Comparison of ENCODE assay signal across 8 cellular contexts in the genomic region with DNA sequence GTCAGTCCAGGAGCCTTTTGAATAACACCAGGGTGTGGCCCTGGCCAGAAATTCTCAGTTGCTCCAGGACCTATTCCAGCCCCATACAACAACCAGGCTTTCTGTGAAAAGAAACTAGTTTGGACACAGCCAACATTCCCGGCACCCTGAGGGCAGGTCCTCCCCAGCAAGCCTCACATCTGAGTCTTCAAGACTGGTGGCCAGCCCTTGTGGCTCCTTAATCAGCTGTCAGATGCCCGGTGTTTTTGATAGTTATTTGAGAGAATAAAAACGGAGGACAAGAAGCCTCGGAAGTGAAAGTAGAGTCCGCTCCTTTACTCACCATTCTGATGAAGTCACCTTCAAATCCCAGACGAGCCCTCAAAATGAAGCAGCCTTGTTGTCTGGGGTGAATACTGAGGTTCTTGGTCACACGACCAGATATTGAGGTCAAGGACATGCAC. TPM values are rescaled to one million over a fixed set of nuclear protein-coding genes. Genes with fewer than 3 reads are reported as not detected.
A peak's percentile ranks its signal among the peaks of the same experiment; 100 is the strongest.
DNase-seq lines count a peak whose midpoint lies in the region; ATAC-seq and TF ChIP-seq lines count a peak whose summit lies in the region.

No MANE protein-coding gene starts in this region.

- no TSS peak for BruUV-seq in OCI-LY7 (replicated peaks; lab: Mats Ljungman, UMichigan)

- TF ChIP-seq CTCF in OCI-LY7 (conservative IDR thresholded peaks at IDR 0.05; ENCODE audit: low read length) (no peak), fibroblast of mammary gland (conservative IDR thresholded peaks at IDR 0.05; ENCODE audit: control insufficient read depth, insufficient read depth, low read depth, low read length) (no peak), prostate gland (IDR thresholded peaks at IDR 0.05) (no peak)

- H4K20me1 ChIP-seq in OCI-LY7 (ENCODE audit: insufficient read depth, low read length), result no peaks in the 10 kb centered on the region

- H3K4me1 ChIP-seq in OCI-LY7 (ENCODE audit: insufficient read depth, low read length, poor library complexity, severe bottlenecking) (peaks cover 26% of the 10 kb centered on the region), prostate gland (replicated peaks) (no peaks in the 10 kb centered on the region)

- H3K27ac ChIP-seq in OCI-LY7 (ENCODE audit: low read depth, low read length, poor library complexity, severe bottlenecking) (no peak overlapping the region), prostate gland (peak overlapping the region; percentile 60 to 78)

- no peaks in the 10 kb centered on the region for H3K79me2 ChIP-seq in OCI-LY7 (ENCODE audit: insufficient read depth, low read depth, low read length)

- no peak for TF ChIP-seq POLR2A in prostate gland (IDR thresholded peaks at IDR 0.05)

- no peaks in the 10 kb centered on the region for H3K36me3 ChIP-seq in OCI-LY7 (ENCODE audit: insufficient read depth, low read length)
- H3K36me3 ChIP-seq in prostate gland, result no peaks in the 10 kb centered on the region

- H3K4me2 ChIP-seq in OCI-LY7 (ENCODE audit: low read length), result peak overlapping the region; percentile 62

- H3K9me3 ChIP-seq in OCI-LY7 (ENCODE audit: low read length) (no peaks in the 10 kb centered on the region; the same call in 1 of the 2 replicates), prostate gland (no peaks in the 10 kb centered on the region)

- 7% methylated on average over 7 of the region's 7 CpGs for WGBS in prostate gland

- POLR2A ChIA-PET in OCI-LY7 (lab: Charles Lee), result interaction anchor here (0.6 to 2.8 kb wide), 4 partner anchors 7 to 155 kb away, joined by 5 to 10 read pairs (median 8); partner anchors contain the start of gene AAK1

- ATAC-seq in GM18861 (IDR thresholded peaks at IDR 0.05; ENCODE audit: unreplicated experiment) (peak; percentile 9), GM18870 (IDR thresholded peaks at IDR 0.05; ENCODE audit: unreplicated experiment) (no peak)

- no peak for DNase-seq in OCI-LY7 (ENCODE audit: low spot score)
- peak; percentile 53 for DNase-seq in fibroblast of mammary gland (ENCODE audit: low read depth)
- peak; percentile 43 for DNase-seq in prostate gland (ENCODE audit: low spot score)
- no peak for DNase-seq in SHP77 treated with DMSO at 0.1 percent for 48 hours (lab: John Stamatoyannopoulos, UW)
- no peak for DNase-seq in amniotic stem cell (lab: John Stamatoyannopoulos, UW)
- DNase-seq in NCI-H1930 (lab: John Stamatoyannopoulos, UW), result no peak

- intact Hi-C loops in OCI-LY7 (cut with micrococcal nuclease; ENCODE audit: unreplicated experiment) (no loop called here), prostate gland (cut with DNase I) (loop anchor here (5.0 kb wide), 1 partner anchor 56 kb away; the partner anchor contains the start of gene ANXA4)

- H3K27me3 ChIP-seq in prostate gland (replicated peaks; ENCODE audit: insufficient read depth), result no peaks in the 10 kb centered on the region

- H3K9me2 ChIP-seq in OCI-LY7 (ENCODE audit: insufficient read depth, low read length), result no peaks in the 10 kb centered on the region

- H3K4me3 ChIP-seq in OCI-LY7 (ENCODE audit: low read depth, low read length, poor library complexity, severe bottlenecking) (peak overlapping the region; percentile 45), fibroblast of mammary gland (ENCODE audit: control insufficient read depth, low read depth, low read length) (peak overlapping the region; percentile 36), prostate gland (peak overlapping the region; percentile 22 to 29)

- CTCF ChIA-PET in OCI-LY7 (lab: Charles Lee; ENCODE audit: unreplicated experiment), result no interaction called here

- peak overlapping the region; percentile 52 for H2AFZ ChIP-seq in OCI-LY7 (ENCODE audit: low read length)

RNA-seq across cellular contexts. Expression of gene GMCL1, which starts 31.0 kb away (rescaled TPM):
- total RNA-seq in OCI-LY7 (2014; rRNA removed; shearing (Covaris generic)), result 11.9 and 14.4 TPM in 2 replicates
- 25.9 and 28.2 TPM in 2 replicates for total RNA-seq in OCI-LY7 (2022)
- total RNA-seq in prostate gland, result 10 to 100 TPM; 16.4 to 23.6 TPM

RNA-seq across cellular contexts. Expression of gene ANXA4, which starts 56.6 kb away (rescaled TPM):
- 0.38 and 0.72 TPM in 2 replicates for total RNA-seq in OCI-LY7 (2014; rRNA removed; shearing (Covaris generic))
- 3.5 and 3.6 TPM in 2 replicates for total RNA-seq in OCI-LY7 (2022)
- 10 to 100 TPM; 37.7 to 40.1 TPM for total RNA-seq in prostate gland

Comparison
In these comparisons a context has a peak if more than half of its experiments do, and no peak if none do; other contexts are left out.
1. DNase-seq: peak in fibroblast of mammary gland (single experiment) and prostate gland (single experiment); none in OCI-LY7 (single experiment), SHP77 treated with DMSO at 0.1 percent for 48 hours (single experiment), amniotic stem cell (single experiment) and NCI-H1930 (0 of 2).
2. RNA of gene ANXA4, which starts 56.6 kb away (total RNA-seq): 37.7 to 40.1 TPM in prostate gland; 0.38 to 3.6 TPM in OCI-LY7; every median in the first group is over 4 times any median in the second.
3. Peak in every context shown above with its lines, with median percentiles within 50 percentile points of each other: H3K4me3 ChIP-seq.